ENCODE assay signal across 13 cellular contexts in the genomic region with DNA sequence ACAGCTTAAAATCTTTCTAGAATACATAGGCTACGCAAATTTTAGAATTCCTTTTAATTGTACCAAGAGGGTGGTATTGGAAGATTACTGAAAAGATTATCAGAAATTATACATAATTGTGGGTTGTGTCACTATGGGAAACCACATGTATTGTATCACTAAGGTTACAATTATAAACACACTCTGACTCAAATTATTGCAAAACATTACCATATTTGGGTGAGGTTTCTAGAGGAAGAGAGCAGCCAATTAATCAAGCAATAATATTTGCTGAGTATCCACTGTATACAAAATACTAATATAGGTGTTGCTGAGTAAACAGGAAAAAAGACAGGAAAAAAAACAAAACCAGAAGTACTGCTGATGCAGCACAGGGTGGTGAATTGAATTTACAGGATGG. TPM values are rescaled to one million over a fixed set of nuclear protein-coding genes. Genes with fewer than 3 reads are reported as not detected.
DNase-seq lines count a peak whose midpoint lies in the region; ATAC-seq, FAIRE-seq and TF ChIP-seq lines count a peak whose summit lies in the region.
"Had no signal": no experiment of that assay in that cellular context is flagged by ENCODE, and none has a peak within 500 bp of the region (broad histone marks: within the 10 kb centered on the region; RNA-seq: fewer than 3 reads in every experiment).

No MANE protein-coding gene starts in this region.

- FAIRE-seq in D721Med (lab: Jason Lieb, UNC) = no peak

- no peak for TF ChIP-seq POLR2A in breast epithelium (IDR thresholded peaks at IDR 0.05)

- no peak for TF ChIP-seq CTCF in MCF 10A (IDR thresholded peaks at IDR 0.05; ENCODE audit: unreplicated experiment)
- no peak for TF ChIP-seq CTCF in breast epithelium (IDR thresholded peaks at IDR 0.05)
- TF ChIP-seq CTCF in PC-9 (conservative IDR thresholded peaks at IDR 0.05) = no peak
- TF ChIP-seq CTCF in fibroblast of mammary gland (conservative IDR thresholded peaks at IDR 0.05; ENCODE audit: control insufficient read depth, insufficient read depth, low read depth, low read length) = no peak
- no peak for TF ChIP-seq CTCF in D721Med (IDR thresholded peaks at IDR 0.05; ENCODE audit: insufficient read depth, missing control alignments)
- no peak for TF ChIP-seq CTCF in upper lobe of right lung (IDR thresholded peaks at IDR 0.05)

- no peaks in the 10 kb centered on the region for H3K9me3 Mint-ChIP-seq in MCF 10A (ENCODE audit: unreplicated experiment)
- H3K9me3 Mint-ChIP-seq: GM23338; T-helper 2 cell treated with Interferon-gamma antibody and Interleukin-4, amounts not matched to agents 5 μg/mL and 100 μg/mL, for 36 hours had no signal

- peaks cover 12% of the 10 kb centered on the region for H4K20me1 ChIP-seq in PC-9 (ENCODE audit: insufficient read depth)

- DNase-seq in MCF 10A (ENCODE audit: unreplicated experiment) = peak; percentile 67
- DNase-seq in breast epithelium (ENCODE audit: low spot score in 2 of 2) = no peak
- DNase-seq in PC-9 = peak in 1 of 2 experiments; percentile 96
- DNase-seq in fibroblast of mammary gland (ENCODE audit: low read depth) = peak; percentile 82
- DNase-seq in UCSD-AML1 (lab: John Stamatoyannopoulos, UW; ENCODE audit: unreplicated experiment) = no peak
- DNase-seq in SHP77 treated with DMSO at 0.1 percent for 48 hours (lab: John Stamatoyannopoulos, UW) = no peak
- DNase-seq in D721Med (ENCODE audit: insufficient read length, low spot score) = no peak
- no peak for DNase-seq in upper lobe of right lung
- DNase-seq: stimulated activated CD4-positive, alpha-beta T cell treated with anti-CD3 and anti-CD28 coated beads, Interleukin-4, amount 100 ng/mL, for 4 hours had no signal

- H3K36me3 Mint-ChIP-seq in MCF 10A (ENCODE audit: insufficient read depth, unreplicated experiment) = no peaks in the 10 kb centered on the region

- peak overlapping the region; percentile 24 for H3K4me2 ChIP-seq in PC-9
- H3K4me2 ChIP-seq: GM23338 had no signal

- no peak overlapping the region for H3K4me3 Mint-ChIP-seq in MCF 10A (ENCODE audit: unreplicated experiment)
- H3K4me3 Mint-ChIP-seq: B cell; GM23338; T-helper 2 cell treated with Interferon-gamma antibody and Interleukin-4, amounts not matched to agents 5 μg/mL and 100 μg/mL, for 36 hours had no signal

- H2AFZ ChIP-seq in PC-9 = no peak overlapping the region
- H2AFZ ChIP-seq: GM23338, parathyroid adenoma had no signal

- H3K27me3 ChIP-seq in breast epithelium = no peaks in the 10 kb centered on the region
- H3K27me3 ChIP-seq in PC-9 (ENCODE audit: insufficient read depth, low read depth) = no peaks in the 10 kb centered on the region
- no peaks in the 10 kb centered on the region for H3K27me3 ChIP-seq in upper lobe of right lung

- no peak overlapping the region for H3K27ac ChIP-seq in breast epithelium
- H3K27ac ChIP-seq in PC-9 = no peak overlapping the region
- no peak overlapping the region for H3K27ac ChIP-seq in upper lobe of right lung
- H3K27ac ChIP-seq: parathyroid adenoma had no signal

- intact Hi-C loops in MCF 10A (cut with micrococcal nuclease) (no loop called here), breast epithelium (cut with DNase I; ENCODE audit: low total_unique reads) (no loop called here), PC-9 (cut with micrococcal nuclease; ENCODE audit: unreplicated experiment) (no loop called here), upper lobe of right lung (cut with DNase I) (no loop called here)

- no peaks in the 10 kb centered on the region for H3K36me3 ChIP-seq in breast epithelium
- no peaks in the 10 kb centered on the region for H3K36me3 ChIP-seq in PC-9 (ENCODE audit: low read depth)
- H3K36me3 ChIP-seq in upper lobe of right lung = no peaks in the 10 kb centered on the region

- H3K79me2 ChIP-seq in PC-9 (ENCODE audit: low read depth) = peaks cover 15% of the 10 kb centered on the region

- H3K27me3 Mint-ChIP-seq in MCF 10A (ENCODE audit: insufficient read depth, unreplicated experiment) = peaks cover 11% of the 10 kb centered on the region

- peaks cover 14% of the 10 kb centered on the region for H3K4me1 Mint-ChIP-seq in MCF 10A (ENCODE audit: insufficient read depth, unreplicated experiment)

- no peaks in the 10 kb centered on the region for H3K9me2 ChIP-seq in PC-9 (ENCODE audit: insufficient read depth)

- H3F3A ChIP-seq in PC-9 (ENCODE audit: insufficient read depth, low read depth) = no peaks in the 10 kb centered on the region

- peak overlapping the region; percentile 95 for H3K27ac Mint-ChIP-seq in MCF 10A (ENCODE audit: low read depth, unreplicated experiment)
- H3K27ac Mint-ChIP-seq: B cell; GM23338; T-helper 2 cell treated with Interferon-gamma antibody and Interleukin-4, amounts not matched to agents 5 μg/mL and 100 μg/mL, for 36 hours had no signal

- no peak overlapping the region for H3K4me3 ChIP-seq in breast epithelium
- H3K4me3 ChIP-seq in PC-9 = no peak overlapping the region
- no peak overlapping the region for H3K4me3 ChIP-seq in fibroblast of mammary gland (ENCODE audit: control insufficient read depth, low read depth, low read length)
- H3K4me3 ChIP-seq in upper lobe of right lung = no peak overlapping the region
- H3K4me3 ChIP-seq: GM23338 had no signal

- POLR2A ChIA-PET in MCF 10A (lab: Yijun Ruan, JAX) = no interaction called here
- POLR2A ChIA-PET in PC-9 (lab: Charles Lee; ENCODE audit: unreplicated experiment) = no interaction called here

- no peaks in the 10 kb centered on the region for H3K9me3 ChIP-seq in breast epithelium
- no peaks in the 10 kb centered on the region for H3K9me3 ChIP-seq in PC-9 (ENCODE audit: insufficient read depth, low read depth)
- no peaks in the 10 kb centered on the region for H3K9me3 ChIP-seq in upper lobe of right lung

- H3K4me1 ChIP-seq in breast epithelium = no peaks in the 10 kb centered on the region
- H3K4me1 ChIP-seq in PC-9 (replicated peaks; ENCODE audit: insufficient read depth) = peaks cover 31% of the 10 kb centered on the region
- peaks cover 6% of the 10 kb centered on the region for H3K4me1 ChIP-seq in upper lobe of right lung

- BruUV-seq in MCF 10A (replicated peaks; lab: Mats Ljungman, UMichigan) = no TSS peak
- BruUV-seq in PC-9 (replicated peaks; lab: Mats Ljungman, UMichigan) = no TSS peak

- no peak for ATAC-seq in upper lobe of right lung
- ATAC-seq: GM23338 had no signal

- CTCF ChIA-PET in MCF 10A (lab: Yijun Ruan, JAX) (interaction anchor here (0.6 to 0.7 kb wide), 3 partner anchors 18 to 271 kb away, joined by 3 to 4 read pairs (median 4); no protein-coding TSS in a partner anchor), PC-9 (lab: Charles Lee) (interaction anchor here (0.6 kb wide), 1 partner anchor 37 kb away, joined by 3 read pairs; no protein-coding TSS in a partner anchor)

RNA-seq across cellular contexts. Expression of a gene that starts 3.1 kb away (rescaled TPM):
- total RNA-seq in MCF 10A (2022) = 173 and 210 TPM in 2 replicates
- 100 to 1,000 TPM; 117 to 138 (median 134) TPM for total RNA-seq in breast epithelium
- 171 and 203 TPM in 2 replicates for total RNA-seq in PC-9 (2021)
- 249 TPM for total RNA-seq in upper lobe of right lung

Comparison
In these comparisons a context has a peak if more than half of its experiments do, and no peak if none do; other contexts are left out.
1. DNase-seq: peak in MCF 10A (single experiment) and fibroblast of mammary gland (single experiment); none in breast epithelium (0 of 2), UCSD-AML1 (single experiment), SHP77 treated with DMSO at 0.1 percent for 48 hours (single experiment), D721Med (single experiment) and upper lobe of right lung (single experiment).